26 cellular contexts compared by ENCODE assay signal in genomic region chr6:89670935-89671565, GRCh38.
"Had no signal": no experiment of that assay in that cellular context is flagged by ENCODE, and none has a peak within 500 bp of the region (broad histone marks: within the 10 kb centered on the region; RNA-seq: fewer than 3 reads in every experiment).

No MANE protein-coding gene starts in this region.

- H3K36me3 ChIP-seq: colonic mucosa, ovary had no signal

- H3K27ac ChIP-seq: body of pancreas, colonic mucosa, lower lobe of right lung, neutrophil, ovary had no signal

- ATAC-seq: activated CD8-positive, alpha-beta memory T cell treated with anti-CD3 and anti-CD28 coated beads, Interleukin-2, amount 10 ng/mL, durations not matched to agents 7 days and 5 days; activated CD8-positive, alpha-beta T cell treated with anti-CD3 and anti-CD28 coated beads, Interleukin-2, amount 10 ng/mL, durations not matched to agents 7 days and 5 days; activated naive CD4-positive, alpha-beta T cell treated with anti-CD3 and anti-CD28 coated beads, Interleukin-2, amount 50 U/mL, for 72 hours; body of pancreas; lower lobe of right lung; mucosa of descending colon had no signal

- H3K27me3 ChIP-seq: body of pancreas, colonic mucosa, neutrophil, ovary had no signal

- H3K9me3 ChIP-seq: body of pancreas, colonic mucosa, lower lobe of right lung, mucosa of descending colon, neutrophil, ovary, thoracic aorta had no signal

- H3K4me1 ChIP-seq: body of pancreas, colonic mucosa, lower lobe of right lung had no signal

- FAIRE-seq: frontal cortex, kidney, urothelium cell line had no signal

- DNase-seq: activated CD4-positive, alpha-beta T cell treated with anti-CD3 and anti-CD28 coated beads for 1 hour; activated CD4-positive, alpha-beta T cell treated with anti-CD3 and anti-CD28 coated beads, Interleukin-2, amount 50 U/mL, for 1 hour; activated CD8-positive, alpha-beta memory T cell treated with anti-CD3 and anti-CD28 coated beads, Interleukin-2, amount 10 ng/mL, durations not matched to agents 7 days and 5 days; activated CD8-positive, alpha-beta T cell treated with anti-CD3 and anti-CD28 coated beads, Interleukin-2, amount 10 ng/mL, durations not matched to agents 7 days and 5 days; activated naive CD4-positive, alpha-beta T cell; activated T-cell treated with anti-CD3 and anti-CD28 coated beads, Interleukin-2, amount 50 U/mL, for 48 hours; anterior cingulate cortex; body of pancreas; cerebellar nuclear complex; colonic mucosa; effector CD8-positive, alpha-beta T cell; hypothalamus; immature natural killer cell; kidney; lower lobe of right lung; mesenchymal stem cell; mucosa of descending colon; nephron progenitor cell; ovary; stimulated activated CD4-positive, alpha-beta T cell treated with anti-CD3 and anti-CD28 coated beads, Interleukin-2, amount 100 ng/mL, for 48 hours; T-helper 2 cell had no signal

- H3K4me3 ChIP-seq: body of pancreas, colonic mucosa, lower lobe of right lung, mucosa of descending colon, ovary, thoracic aorta had no signal
